ENCODE assay signal across 20 cellular contexts in genomic region chr7:30501264-30501663, GRCh38. TPM values are rescaled to one million over a fixed set of nuclear protein-coding genes. Genes with fewer than 3 reads are reported as not detected.
DNase-seq lines count a peak whose midpoint lies in the region; ATAC-seq, FAIRE-seq and TF ChIP-seq lines count a peak whose summit lies in the region.
"Had no signal": no experiment of that assay in that cellular context is flagged by ENCODE, and none has a peak within 500 bp of the region (broad histone marks: within the 10 kb centered on the region; RNA-seq: fewer than 3 reads in every experiment).

No MANE protein-coding gene starts in this region.

- peaks cover 66% of the 10 kb centered on the region for H3K79me2 ChIP-seq in DOHH2 (ENCODE audit: control insufficient read depth, low read length)
- H3K79me2 ChIP-seq in PC-3 (ENCODE audit: low read length) = peaks cover 53% of the 10 kb centered on the region
- H3K79me2 ChIP-seq in K562 (ENCODE audit: control insufficient read depth, insufficient read depth, low read length) = peaks cover 51% of the 10 kb centered on the region

- ATAC-seq in PC-3 (no peak), K562 (no peak)
- ATAC-seq in activated naive CD4-positive, alpha-beta T cell treated with anti-CD3 and anti-CD28 coated beads, Interleukin-2, amount 50 U/mL, for 72 hours = no peak
- ATAC-seq: A549, GM23338 had no signal

- no peaks in the 10 kb centered on the region for H3K27me3 Mint-ChIP-seq in activated T-cell treated with anti-CD3 and anti-CD28 coated beads, Interleukin-2, amount 50 U/mL, for 24 hours
- H3K27me3 Mint-ChIP-seq: CD4-positive, alpha-beta memory T cell had no signal

- no peak overlapping the region for H3K27ac Mint-ChIP-seq in activated T-cell treated with anti-CD3 and anti-CD28 coated beads, Interleukin-2, amount 50 U/mL, for 24 hours
- H3K27ac Mint-ChIP-seq in activated naive CD4-positive, alpha-beta T cell treated with anti-CD3 and anti-CD28 coated beads, Interleukin-2, amount 50 U/mL, for 72 hours = no peak overlapping the region
- H3K27ac Mint-ChIP-seq: CD4-positive, alpha-beta memory T cell; GM23338 had no signal

- peaks cover 74% of the 10 kb centered on the region for H3K36me3 Mint-ChIP-seq in activated T-cell treated with anti-CD3 and anti-CD28 coated beads, Interleukin-2, amount 50 U/mL, for 24 hours (ENCODE audit: low read depth)
- peaks cover 38 to 47% of the 10 kb centered on the region in 2 donors for H3K36me3 Mint-ChIP-seq in activated naive CD4-positive, alpha-beta T cell treated with anti-CD3 and anti-CD28 coated beads, Interleukin-2, amount 50 U/mL, for 72 hours

- H2AFZ ChIP-seq in PC-3 (ENCODE audit: low read length) = no peak overlapping the region
- no peak overlapping the region for H2AFZ ChIP-seq in K562 (ENCODE audit: low read depth, low read length)
- H2AFZ ChIP-seq: GM23338 had no signal

- peaks cover 76% of the 10 kb centered on the region for H3K36me3 ChIP-seq in DOHH2 (ENCODE audit: control insufficient read depth, low read length)
- peaks cover 16% of the 10 kb centered on the region for H3K36me3 ChIP-seq in PC-3 (ENCODE audit: low read depth, low read length)
- H3K36me3 ChIP-seq in K562 (ENCODE audit: control insufficient read depth, insufficient read depth, low read length) = peaks cover 55% of the 10 kb centered on the region

- H3K9me2 ChIP-seq in DOHH2 (replicated peaks; ENCODE audit: control insufficient read depth, low read length) = no peaks in the 10 kb centered on the region
- no peaks in the 10 kb centered on the region for H3K9me2 ChIP-seq in PC-3 (replicated peaks; ENCODE audit: low read length)

- H4K20me1 ChIP-seq in DOHH2 (ENCODE audit: control insufficient read depth, insufficient read depth, low read depth, low read length) (peaks cover 13% of the 10 kb centered on the region), PC-3 (ENCODE audit: low read length) (peaks cover 11% of the 10 kb centered on the region; the same call in 1 of the 2 replicates), K562 (replicated peaks; ENCODE audit: control insufficient read depth, insufficient read depth, low read length) (no peaks in the 10 kb centered on the region)

- no peaks in the 10 kb centered on the region for H3K9me3 ChIP-seq in DOHH2 (ENCODE audit: control insufficient read depth, insufficient read depth, low read length)
- no peaks in the 10 kb centered on the region for H3K9me3 ChIP-seq in PC-3 (ENCODE audit: low read length)
- H3K9me3 ChIP-seq in K562 (replicated peaks; ENCODE audit: control insufficient read depth, insufficient read depth, low read depth, low read length) = no peaks in the 10 kb centered on the region; the same call in 1 of the 2 replicates
- H3K9me3 ChIP-seq: A549 had no signal

- no peak for TF ChIP-seq POLR2A in K562 (conservative IDR thresholded peaks at IDR 0.05)

- in situ Hi-C loops in K562 (cut with MboI) = no loop called here

- POLR2A ChIA-PET in PC-3 (lab: Charles Lee; ENCODE audit: unreplicated experiment) = no interaction called here
- POLR2A ChIA-PET in K562 (lab: Yijun Ruan, JAX) = interaction anchor here (0.7 kb wide), 1 partner anchor 52 kb away, joined by 3 read pairs; no protein-coding TSS in a partner anchor

- no peak for TF ChIP-seq CTCF in DOHH2 (IDR thresholded peaks at IDR 0.05; ENCODE audit: low read depth, low read length, poor library complexity, severe bottlenecking)
- no peak for TF ChIP-seq CTCF in PC-3 (conservative IDR thresholded peaks at IDR 0.05; ENCODE audit: low read depth, low read length)
- TF ChIP-seq CTCF in K562 (IDR thresholded peaks at IDR 0.05 in 2 of 3, conservative IDR thresholded peaks at IDR 0.05 in 1 of 3; ENCODE audit: insufficient read depth in 2 of 3, low read depth in 1 of 3, low read length in 3 of 3) = no peak

- H3K9ac ChIP-seq in PC-3 (ENCODE audit: low read length) = no peak overlapping the region
- no peak overlapping the region for H3K9ac ChIP-seq in K562 (ENCODE audit: insufficient read depth in 1 of 2, low read depth in 2 of 2, low read length in 2 of 2)

- no peak for TF ChIP-seq EP300 in K562 (IDR thresholded peaks at IDR 0.05; ENCODE audit: low read length)

- no peaks in the 10 kb centered on the region for H3K9me1 ChIP-seq in K562 (ENCODE audit: control insufficient read depth, insufficient read depth, low read length)

- peak overlapping the region; percentile 96 for H3K4me2 ChIP-seq in DOHH2 (ENCODE audit: low read length)
- H3K4me2 ChIP-seq in PC-3 (ENCODE audit: low read length) = peak overlapping the region; percentile 16; the same call in 1 of the 2 replicates
- no peak overlapping the region for H3K4me2 ChIP-seq in K562 (ENCODE audit: insufficient read depth, low read length)

- H3F3A ChIP-seq in DOHH2 (ENCODE audit: control insufficient read depth, insufficient read depth) (no peaks in the 10 kb centered on the region), PC-3 (ENCODE audit: low read length, unreplicated experiment) (no peaks in the 10 kb centered on the region)

- H3K4me3 ChIP-seq in DOHH2 (ENCODE audit: low read length) (no peak overlapping the region), PC-3 (ENCODE audit: low read length) (no peak overlapping the region), K562 (no peak overlapping the region)
- H3K4me3 ChIP-seq: A549, GM23338 had no signal

- BruUV-seq in PC-3 (replicated peaks; lab: Mats Ljungman, UMichigan) (no TSS peak), K562 (replicated peaks; lab: Mats Ljungman, UMichigan) (no TSS peak)

- H3K4me1 ChIP-seq in DOHH2 (ENCODE audit: control insufficient read depth, low read length) (peaks cover 37% of the 10 kb centered on the region), PC-3 (ENCODE audit: insufficient read depth, low read length) (peaks cover 36% of the 10 kb centered on the region), K562 (replicated peaks in 1 of 2; ENCODE audit: control insufficient read depth in 2 of 2, insufficient read depth in 2 of 2, low read length in 2 of 2) (peaks cover 14 to 16% of the 10 kb centered on the region in 2 experiments; a peak in 4 of 5 replicates)

- H3K4me3 Mint-ChIP-seq in activated T-cell treated with anti-CD3 and anti-CD28 coated beads, Interleukin-2, amount 50 U/mL, for 24 hours = peak overlapping the region; percentile 3
- H3K4me3 Mint-ChIP-seq: CD4-positive, alpha-beta memory T cell; GM23338 had no signal

- TF ChIP-seq RAD21 in K562 (CRISPR knock-in tag; conservative IDR thresholded peaks at IDR 0.05 in 1 of 2, IDR thresholded peaks at IDR 0.05 in 1 of 2) = no peak

- peaks cover 46% of the 10 kb centered on the region for H3K4me1 Mint-ChIP-seq in activated T-cell treated with anti-CD3 and anti-CD28 coated beads, Interleukin-2, amount 50 U/mL, for 24 hours (ENCODE audit: low read depth)

- no peak for FAIRE-seq in K562 (lab: Jason Lieb, UNC)
- FAIRE-seq: A549, GM12891, GM19239, H54 had no signal

- 85% methylated on average over 5 of the region's 5 CpGs for WGBS in K562 (ENCODE audit: insufficient coverage, low coverage, missing lambda C conversion rate)

- CTCF ChIA-PET in PC-3 (lab: Charles Lee) (no interaction called here), K562 (lab: Yijun Ruan, JAX; ENCODE audit: low intra/inter-chr PET ratio) (no interaction called here)

- H3K27ac ChIP-seq in DOHH2 (ENCODE audit: low read depth, low read length) (no peak overlapping the region), PC-3 (ENCODE audit: low read length) (no peak overlapping the region), K562 (ENCODE audit: extremely low read depth, low read depth, low read length) (no peak overlapping the region)
- H3K27ac ChIP-seq: 22Rv1, A549 had no signal

- no peaks in the 10 kb centered on the region for H3K9me3 Mint-ChIP-seq in activated T-cell treated with anti-CD3 and anti-CD28 coated beads, Interleukin-2, amount 50 U/mL, for 24 hours
- H3K9me3 Mint-ChIP-seq in activated naive CD4-positive, alpha-beta T cell treated with anti-CD3 and anti-CD28 coated beads, Interleukin-2, amount 50 U/mL, for 72 hours = no peaks in the 10 kb centered on the region
- H3K9me3 Mint-ChIP-seq: CD4-positive, alpha-beta memory T cell had no signal

- H3K27me3 ChIP-seq in DOHH2 (ENCODE audit: control insufficient read depth, low read length) = no peaks in the 10 kb centered on the region
- no peaks in the 10 kb centered on the region for H3K27me3 ChIP-seq in PC-3 (ENCODE audit: low read length)
- no peaks in the 10 kb centered on the region for H3K27me3 ChIP-seq in K562 (ENCODE audit: control insufficient read depth in 2 of 2, insufficient read depth in 2 of 2, low read length in 2 of 2)

- intact Hi-C loops in PC-3 (cut with micrococcal nuclease) (loop anchor here (5.0 to 10.0 kb wide), 2 partner anchors 219 to 336 kb away; partner anchors contain the start of gene ZNRF2), K562 (cut with micrococcal nuclease) (no loop called here)

- no peak for DNase-seq in activated T-cell treated with anti-CD3 and anti-CD28 coated beads, Interleukin-2, amount 50 U/mL, for 24 hours
- DNase-seq in activated T-cell treated with anti-CD3 and anti-CD28 coated beads for 4 hours (no peak), PC-3 (no peak), K562 (ENCODE audit: extremely low read depth in 1 of 4, low spot score in 3 of 4) (no peak)
- no peak for DNase-seq in activated naive CD4-positive, alpha-beta T cell treated with anti-CD3 and anti-CD28 coated beads, Interleukin-2, amount 50 U/mL, for 72 hours (ENCODE audit: low spot score in 2 of 2)
- DNase-seq in stimulated activated CD4-positive, alpha-beta T cell treated with anti-CD3 and anti-CD28 coated beads, Interleukin-4, amount 100 ng/mL, for 4 hours = no peak
- no peak for DNase-seq in activated CD4-positive, alpha-beta T cell treated with anti-CD3 and anti-CD28 coated beads, Interleukin-2, amount 50 U/mL, for 4 hours
- DNase-seq: AML-193; CD4-positive, alpha-beta memory T cell; DMS153; DMS79; EL; HCEC 1CT had no signal

RNA-seq across cellular contexts. Expression of gene GGCT, which starts 3.4 kb away (rescaled TPM):
- total RNA-seq in PC-3 (2014; rRNA removed) = 64.1 and 67.6 TPM in 2 replicates
- 9.2 and 19.4 TPM in 2 replicates for total RNA-seq in K562 (2011; cell fraction: chromatin; rRNA removed; ENCODE audit: low replicate concordance)
- 9.2 and 13.2 TPM in 2 replicates for total RNA-seq in K562 (2011; cell fraction: nucleolus; rRNA removed)
- total RNA-seq in K562 (2011; cell fraction: nucleoplasm; rRNA removed) = 15.5 and 27.6 TPM in 2 replicates
- total RNA-seq in K562 (2014; rRNA removed) = 109 and 110 TPM in 2 replicates
- 157 and 168 TPM in 2 replicates for total RNA-seq in K562 (2014; rRNA removed; fragmentation: Illumina TruSeq; extraction: Trizol)
- 119 and 136 TPM in 2 replicates for total RNA-seq in K562 (2015; rRNA removed; fragmentation: Illumina TruSeq; extraction: Trizol)
- 97.1 and 98.3 TPM in 2 replicates for total RNA-seq in K562 (2021)
- 58.6 and 79.0 TPM in 2 replicates for polyA plus RNA-seq in K562 (2011; rRNA removed)
- polyA plus RNA-seq in K562 (2011; cell fraction: cytosol; rRNA removed) = 36.9 and 38.3 TPM in 2 replicates
- polyA plus RNA-seq in K562 (2011; cell fraction: nucleus; rRNA removed) = 25.2 and 29.3 TPM in 2 replicates
- 111 and 128 TPM in 2 replicates for polyA plus RNA-seq in K562 (2012)
- 127 and 133 TPM in 2 replicates for polyA plus RNA-seq in K562 (2014; fragmentation: Illumina TruSeq; extraction: Trizol)
- polyA plus RNA-seq in K562 (2014; fragmentation: Nextera tagmentation; extraction: Ambion mirVana) = 100 to 1,000 TPM; 285 to 349 TPM
- polyA plus RNA-seq in K562 (2014; rRNA removed) = 174 and 176 TPM in 2 replicates
- polyA minus RNA-seq in K562 (2011; rRNA and poly(A)+ RNA removed) = 15.7 and 17.3 TPM in 2 replicates
- polyA minus RNA-seq in K562 (2011; cell fraction: cytosol; rRNA and poly(A)+ RNA removed) = 9.3 and 13.7 TPM in 2 replicates
- 11.4 and 12.6 TPM in 2 replicates for polyA minus RNA-seq in K562 (2011; cell fraction: nucleus; rRNA and poly(A)+ RNA removed)
- total RNA-seq in activated naive CD4-positive, alpha-beta T cell treated with anti-CD3 and anti-CD28 coated beads, Interleukin-2, amount 50 U/mL, for 72 hours = 10 to 100 TPM; 69.3 to 72.9 TPM

RNA-seq across cellular contexts. Expression of gene NOD1, which starts 22.7 kb away (rescaled TPM):
- total RNA-seq in PC-3 (2014; rRNA removed) (4.6 and 5.9 TPM in 2 replicates), K562 (2014; rRNA removed) (3.7 and 3.9 TPM in 2 replicates), K562 (2014; rRNA removed; fragmentation: Illumina TruSeq; extraction: Trizol) (4.4 and 4.5 TPM in 2 replicates), K562 (2015; rRNA removed; fragmentation: Illumina TruSeq; extraction: Trizol) (4.7 and 5.3 TPM in 2 replicates), K562 (2021) (6.6 and 7.1 TPM in 2 replicates)
- total RNA-seq in K562 (2011; cell fraction: chromatin; rRNA removed; ENCODE audit: low replicate concordance) = 13.2 and 16.4 TPM in 2 replicates
- total RNA-seq in K562 (2011; cell fraction: nucleolus; rRNA removed) = 7.0 and 9.2 TPM in 2 replicates
- total RNA-seq in K562 (2011; cell fraction: nucleoplasm; rRNA removed) = 8.9 and 9.9 TPM in 2 replicates
- polyA plus RNA-seq in K562 (2011; rRNA removed) (4.8 and 5.2 TPM in 2 replicates), K562 (2014; fragmentation: Illumina TruSeq; extraction: Trizol) (4.2 and 4.8 TPM in 2 replicates), K562 (2014; fragmentation: Nextera tagmentation; extraction: Ambion mirVana) (1 to 10 TPM in 1 of 2 experiments, under 1 TPM in 1; 0.34 to 1.1 TPM), K562 (2014; rRNA removed) (5.6 and 5.9 TPM in 2 replicates)
- 3.3 and 3.9 TPM in 2 replicates for polyA plus RNA-seq in K562 (2011; cell fraction: cytosol; rRNA removed)
- 8.8 and 11.3 TPM in 2 replicates for polyA plus RNA-seq in K562 (2011; cell fraction: nucleus; rRNA removed)
- 3.2 and 5.9 TPM in 2 replicates for polyA plus RNA-seq in K562 (2012)
- polyA minus RNA-seq in K562 (2011; rRNA and poly(A)+ RNA removed) = 3.7 and 5.2 TPM in 2 replicates
- polyA minus RNA-seq in K562 (2011; cell fraction: cytosol; rRNA and poly(A)+ RNA removed) = 1.8 and 2.4 TPM in 2 replicates
- polyA minus RNA-seq in K562 (2011; cell fraction: nucleus; rRNA and poly(A)+ RNA removed) = 5.4 and 9.2 TPM in 2 replicates
- 10 to 100 TPM in 1 of 2 donors, 1 to 10 TPM in 1; 8.2 to 17.2 TPM for total RNA-seq in activated naive CD4-positive, alpha-beta T cell treated with anti-CD3 and anti-CD28 coated beads, Interleukin-2, amount 50 U/mL, for 72 hours
